In the genomic region with DNA sequence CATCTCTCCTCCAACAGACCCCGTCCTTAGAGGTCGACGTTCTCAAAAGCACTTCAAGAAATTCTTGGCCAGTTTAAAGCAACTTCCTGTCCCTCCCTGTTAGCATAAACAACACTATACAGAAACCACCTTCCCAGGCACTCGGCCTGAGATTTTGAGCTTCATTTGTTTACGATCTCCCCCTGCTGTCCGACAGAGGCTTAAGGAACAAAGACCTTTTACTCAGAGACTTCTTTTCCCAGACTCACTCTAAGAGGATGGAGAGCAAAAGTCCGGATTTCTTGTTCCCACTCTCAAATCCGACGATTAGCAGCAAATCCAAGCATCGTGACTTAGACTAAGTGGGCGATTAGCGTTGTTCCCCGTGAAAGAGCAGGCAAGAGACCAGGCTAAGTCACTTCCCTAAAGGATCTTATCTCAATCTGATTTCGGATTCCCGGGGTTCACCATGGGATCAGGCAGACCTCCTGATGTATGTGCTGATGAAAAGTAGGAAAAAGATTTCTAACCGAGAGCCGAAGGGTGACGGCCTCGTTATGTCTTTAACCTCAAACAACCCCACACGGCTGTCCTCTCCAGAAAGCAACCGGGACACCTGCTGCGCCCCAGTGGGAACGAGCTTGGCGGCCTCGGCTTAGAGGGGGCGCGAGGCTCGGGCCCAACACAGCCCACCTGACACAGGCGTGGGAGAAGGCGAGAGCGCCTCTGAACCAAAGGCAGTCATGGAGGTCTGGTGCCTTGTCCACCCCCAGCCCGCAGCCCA, we compare ENCODE assay signal across 1 cellular context.
TF ChIP-seq lines count a peak whose summit lies in the region.

No MANE protein-coding gene starts in this region.

TF ChIP-seq in HCT116, 20 proteins besides CTCF, POLR2A, EP300 and RAD21:
- TF ChIP-seq CEBPB (IDR thresholded peaks at IDR 0.05; ENCODE audit: low read depth), result no peak
- TF ChIP-seq, protein P1, sequence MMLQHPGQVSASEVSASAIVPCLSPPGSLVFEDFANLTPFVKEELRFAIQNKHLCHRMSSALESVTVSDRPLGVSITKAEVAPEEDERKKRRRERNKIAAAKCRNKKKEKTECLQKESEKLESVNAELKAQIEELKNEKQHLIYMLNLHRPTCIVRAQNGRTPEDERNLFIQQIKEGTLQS (IDR thresholded peaks at IDR 0.05), result no peak
- TF ChIP-seq YY1 (IDR thresholded peaks at IDR 0.05; ENCODE audit: extremely low read depth, insufficient replicate concordance, low read depth, low read length), result no peak
- no peak for TF ChIP-seq SRF (IDR thresholded peaks at IDR 0.05; ENCODE audit: low read depth)
- TF ChIP-seq POLR2AphosphoS5 (IDR thresholded peaks at IDR 0.05; ENCODE audit: low read depth, low read length), result no peak
- TF ChIP-seq EZH2phosphoT487 (IDR thresholded peaks at IDR 0.05; ENCODE audit: borderline replicate concordance), result no peak
- TF ChIP-seq, protein P2, sequence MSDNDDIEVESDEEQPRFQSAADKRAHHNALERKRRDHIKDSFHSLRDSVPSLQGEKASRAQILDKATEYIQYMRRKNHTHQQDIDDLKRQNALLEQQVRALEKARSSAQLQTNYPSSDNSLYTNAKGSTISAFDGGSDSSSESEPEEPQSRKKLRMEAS (IDR thresholded peaks at IDR 0.05), result no peak
- TF ChIP-seq ZFX (IDR thresholded peaks at IDR 0.05), result no peak
- TF ChIP-seq ELF1 (IDR thresholded peaks at IDR 0.05; ENCODE audit: borderline replicate concordance, low read depth), result no peak
- TF ChIP-seq EGR1 (IDR thresholded peaks at IDR 0.05; ENCODE audit: low read depth), result no peak
- no peak for TF ChIP-seq CBX3 (IDR thresholded peaks at IDR 0.05; ENCODE audit: low read depth)
- no peak for TF ChIP-seq EZH2 (IDR thresholded peaks at IDR 0.05)
- TF ChIP-seq SP1 (IDR thresholded peaks at IDR 0.05; ENCODE audit: low read depth), result no peak
- TF ChIP-seq, protein P3, sequence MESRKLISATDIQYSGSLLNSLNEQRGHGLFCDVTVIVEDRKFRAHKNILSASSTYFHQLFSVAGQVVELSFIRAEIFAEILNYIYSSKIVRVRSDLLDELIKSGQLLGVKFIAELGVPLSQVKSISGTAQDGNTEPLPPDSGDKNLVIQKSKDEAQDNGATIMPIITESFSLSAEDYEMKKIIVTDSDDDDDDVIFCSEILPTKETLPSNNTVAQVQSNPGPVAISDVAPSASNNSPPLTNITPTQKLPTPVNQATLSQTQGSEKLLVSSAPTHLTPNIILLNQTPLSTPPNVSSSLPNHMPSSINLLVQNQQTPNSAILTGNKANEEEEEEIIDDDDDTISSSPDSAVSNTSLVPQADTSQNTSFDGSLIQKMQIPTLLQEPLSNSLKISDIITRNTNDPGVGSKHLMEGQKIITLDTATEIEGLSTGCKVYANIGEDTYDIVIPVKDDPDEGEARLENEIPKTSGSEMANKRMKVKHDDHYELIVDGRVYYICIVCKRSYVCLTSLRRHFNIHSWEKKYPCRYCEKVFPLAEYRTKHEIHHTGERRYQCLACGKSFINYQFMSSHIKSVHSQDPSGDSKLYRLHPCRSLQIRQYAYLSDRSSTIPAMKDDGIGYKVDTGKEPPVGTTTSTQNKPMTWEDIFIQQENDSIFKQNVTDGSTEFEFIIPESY (IDR thresholded peaks at IDR 0.05; ENCODE audit: extremely low read depth, insufficient replicate concordance, low read length), result no peak
